Comparison of ENCODE assay signal across 14 cellular contexts in genomic region chr9:110807956-110808598, GRCh38.
DNase-seq lines count a peak whose midpoint lies in the region; ATAC-seq and TF ChIP-seq lines count a peak whose summit lies in the region.
"Had no signal": no experiment of that assay in that cellular context is flagged by ENCODE, and none has a peak within 500 bp of the region (broad histone marks: within the 10 kb centered on the region; RNA-seq: fewer than 3 reads in every experiment).

No MANE protein-coding gene starts in this region.

- no peak overlapping the region for H3K27ac ChIP-seq in stomach
- H3K27ac ChIP-seq: epithelial cell of prostate, neural progenitor cell had no signal

- H3K4me3 ChIP-seq in stomach = no peak overlapping the region
- H3K4me3 ChIP-seq: neural progenitor cell had no signal

- ATAC-seq in GM19324 (IDR thresholded peaks at IDR 0.05; ENCODE audit: low FRiP score, unreplicated experiment) (peak; percentile 63), HG02759 (IDR thresholded peaks at IDR 0.05; ENCODE audit: unreplicated experiment) (peak; percentile 73), HG03469 (IDR thresholded peaks at IDR 0.05; ENCODE audit: unreplicated experiment) (peak; percentile 31)

- no peak for TF ChIP-seq EP300 in stomach (IDR thresholded peaks at IDR 0.05)

- TF ChIP-seq POLR2A in stomach (IDR thresholded peaks at IDR 0.05) = no peak

- no peak for TF ChIP-seq CTCF in stomach (IDR thresholded peaks at IDR 0.05)

- peak; percentile 53 for DNase-seq in EH (ENCODE audit: low read depth)
- no peak for DNase-seq in stomach
- no peak for DNase-seq in SKM-1 treated with dmso at 0.1 percent for 144 hours (lab: John Stamatoyannopoulos, UW; ENCODE audit: unreplicated experiment)
- no peak for DNase-seq in NCI-H526 (lab: John Stamatoyannopoulos, UW)
- no peak for DNase-seq in HUDEP-2 (lab: John Stamatoyannopoulos, UW; ENCODE audit: unreplicated experiment in 76 of 76)
- DNase-seq: GDM1; NCI-H2171 treated with DMSO at 0.1 percent for 48 hours; SK-N-SH; stimulated activated CD4-positive, alpha-beta T cell treated with anti-CD3 and anti-CD28 coated beads, Interleukin-2, amount 100 ng/mL, for 48 hours had no signal

- no peaks in the 10 kb centered on the region for H3K4me1 ChIP-seq in stomach
- H3K4me1 ChIP-seq: neural progenitor cell had no signal

- no peaks in the 10 kb centered on the region for H3K9me3 ChIP-seq in stomach
- H3K9me3 ChIP-seq: SK-N-SH had no signal

- H3K27me3 ChIP-seq in stomach = no peaks in the 10 kb centered on the region
- H3K27me3 ChIP-seq: neural progenitor cell had no signal

- intact Hi-C loops in stomach (cut with DNase I; ENCODE audit: low total_unique reads) = no loop called here

- no peaks in the 10 kb centered on the region for H3K36me3 ChIP-seq in stomach
- H3K36me3 ChIP-seq: neural progenitor cell had no signal

- 76 to 82% (median 82%) methylated on average over 6 of the region's 6 CpGs for WGBS in stomach, 5 donors
